In the genomic region with DNA sequence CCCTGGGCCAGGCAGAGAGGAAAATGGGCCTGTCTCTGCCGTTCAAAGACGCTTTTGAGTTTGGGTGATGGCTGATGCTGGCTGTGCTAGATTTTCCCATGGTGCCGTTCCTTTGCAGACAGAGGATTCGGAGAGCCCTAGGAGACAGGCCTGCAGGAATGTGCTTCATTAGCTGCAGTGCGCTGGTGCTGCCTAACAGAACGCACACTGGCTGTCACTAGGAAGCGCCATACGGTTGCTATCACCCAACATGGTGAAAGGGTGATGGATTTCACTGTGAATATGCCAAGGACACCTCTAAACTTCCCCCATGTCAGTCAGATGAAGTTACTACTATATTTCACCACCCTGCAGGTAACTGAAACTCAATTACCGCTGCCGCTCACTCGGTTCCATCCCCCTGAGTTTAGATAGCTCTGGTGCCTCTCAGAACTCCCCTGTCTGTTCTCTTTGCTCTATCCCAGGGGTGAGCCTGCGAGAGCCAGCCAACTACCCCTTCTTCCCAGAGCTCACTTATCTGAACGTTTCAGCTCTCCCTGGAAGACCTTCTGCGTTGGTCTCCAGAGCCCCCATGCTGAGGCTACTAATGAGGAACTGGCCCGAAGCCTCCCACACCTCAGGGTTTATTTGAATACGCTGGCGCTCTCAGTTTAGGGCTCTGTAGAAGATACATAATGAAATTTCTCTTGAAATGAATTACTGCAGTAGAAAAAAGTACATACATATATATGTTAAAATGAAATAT, we compare ENCODE assay signal across 26 cellular contexts. TPM values are rescaled to one million over a fixed set of nuclear protein-coding genes. Genes with fewer than 3 reads are reported as not detected.
A peak's percentile ranks its signal among the peaks of the same experiment; 100 is the strongest.
DNase-seq lines count a peak whose midpoint lies in the region; ATAC-seq and TF ChIP-seq lines count a peak whose summit lies in the region.
"Had no signal": no experiment of that assay in that cellular context is flagged by ENCODE, and none has a peak within 500 bp of the region (broad histone marks: within the 10 kb centered on the region; RNA-seq: fewer than 3 reads in every experiment).

No MANE protein-coding gene starts in this region.

- no peak for TF ChIP-seq CTCF in brain (conservative IDR thresholded peaks at IDR 0.05)
- no peak for TF ChIP-seq CTCF in nephron progenitor cell (IDR thresholded peaks at IDR 0.05)

- H3K27me3 Mint-ChIP-seq in brain: no peaks in the 10 kb centered on the region
- no peaks in the 10 kb centered on the region for H3K27me3 Mint-ChIP-seq in nephron progenitor cell (ENCODE audit: low read depth, poor library complexity)
- H3K27me3 Mint-ChIP-seq: activated naive CD4-positive, alpha-beta T cell treated with anti-CD3 and anti-CD28 coated beads, Interleukin-2, amount 10 ng/mL, durations not matched to agents 7 days and 5 days had no signal

- H3K27ac Mint-ChIP-seq in brain (peak overlapping the region in 3 of 5 experiments; percentile 8 to 72 (median 55)), nephron progenitor cell (peak overlapping the region; percentile 92)
- H3K27ac Mint-ChIP-seq: stimulated activated effector memory CD8-positive, alpha-beta T cell treated with anti-CD3 and anti-CD28 coated beads, Interleukin-12 subunit alpha, Interleukin-12 subunit beta, amount 100 ng/mL, for 72 hours had no signal

- peak; percentile 44 for DNase-seq in Ammon's horn (ENCODE audit: low spot score)
- peak; percentile 69 for DNase-seq in KBM-7
- no peak for DNase-seq in nephron progenitor cell
- no peak for DNase-seq in stimulated activated CD4-positive, alpha-beta T cell treated with anti-CD3 and anti-CD28 coated beads, Interleukin-2, amount 100 ng/mL, for 48 hours
- DNase-seq in GM19240 (ENCODE audit: insufficient read length, low spot score): no peak
- DNase-seq: ACHN; activated CD4-positive, alpha-beta T cell treated with anti-CD3 and anti-CD28 coated beads, Interleukin-2, amount 50 U/mL, for 48 hours; activated CD4-positive, CD25-positive, alpha-beta regulatory T cell; activated naive CD4-positive, alpha-beta T cell treated with anti-CD3 and anti-CD28 coated beads, Interleukin-2, amount 10 ng/mL, durations not matched to agents 7 days and 5 days; amniotic stem cell; DND-41; gastrocnemius medialis; hypothalamus; NCI-H226; Peyer's patch; retina; SIG-M5; stimulated activated CD4-positive, alpha-beta T cell treated with anti-CD3 and anti-CD28 coated beads, Interleukin-4, amount 100 ng/mL, for 1 hour; SW 1271; T1000; upper lobe of right lung had no signal

- in situ Hi-C loops in KBM-7 (cut with MboI; ENCODE audit: low pct_unique_long_range_greater_than_20kb, low sequenced_read_pairs): no loop called here

- peaks cover 15% of the 10 kb centered on the region for H3K4me1 Mint-ChIP-seq in brain
- H3K4me1 Mint-ChIP-seq in nephron progenitor cell: peaks cover 24% of the 10 kb centered on the region
- H3K4me1 Mint-ChIP-seq: activated naive CD4-positive, alpha-beta T cell treated with anti-CD3 and anti-CD28 coated beads, Interleukin-2, amount 10 ng/mL, durations not matched to agents 7 days and 5 days had no signal

- H3K36me3 Mint-ChIP-seq in brain (peaks cover 12% of the 10 kb centered on the region), nephron progenitor cell (ENCODE audit: low read depth) (no peaks in the 10 kb centered on the region)

- ATAC-seq in HG03159 (IDR thresholded peaks at IDR 0.05; ENCODE audit: unreplicated experiment) (no peak), GM19395 (IDR thresholded peaks at IDR 0.05; ENCODE audit: unreplicated experiment) (no peak)
- ATAC-seq: stimulated activated effector memory CD8-positive, alpha-beta T cell treated with anti-CD3 and anti-CD28 coated beads, Interleukin-12 subunit alpha, Interleukin-12 subunit beta, amount 100 ng/mL, for 72 hours had no signal

- no peak overlapping the region for H3K4me3 Mint-ChIP-seq in brain
- no peak overlapping the region for H3K4me3 Mint-ChIP-seq in nephron progenitor cell
- H3K4me3 Mint-ChIP-seq: activated naive CD4-positive, alpha-beta T cell treated with anti-CD3 and anti-CD28 coated beads, Interleukin-2, amount 10 ng/mL, durations not matched to agents 7 days and 5 days; immature natural killer cell; stimulated activated effector memory CD8-positive, alpha-beta T cell treated with anti-CD3 and anti-CD28 coated beads, Interleukin-12 subunit alpha, Interleukin-12 subunit beta, amount 100 ng/mL, for 72 hours had no signal

- H3K9me3 Mint-ChIP-seq in brain: no peaks in the 10 kb centered on the region
- H3K9me3 Mint-ChIP-seq in nephron progenitor cell: no peaks in the 10 kb centered on the region
- H3K9me3 Mint-ChIP-seq: activated naive CD4-positive, alpha-beta T cell treated with anti-CD3 and anti-CD28 coated beads, Interleukin-2, amount 10 ng/mL, durations not matched to agents 7 days and 5 days; immature natural killer cell; stimulated activated effector memory CD8-positive, alpha-beta T cell treated with anti-CD3 and anti-CD28 coated beads, Interleukin-12 subunit alpha, Interleukin-12 subunit beta, amount 100 ng/mL, for 72 hours had no signal

RNA-seq across cellular contexts. Expression of gene TCEANC2, which starts 43.3 kb away (rescaled TPM):
- polyA plus RNA-seq in brain (ENCODE audit: insufficient read depth, low read depth, low replicate concordance): 6.2 TPM

RNA-seq across cellular contexts. Expression of gene TMEM59, which starts 43.7 kb away (rescaled TPM):
- polyA plus RNA-seq in brain (ENCODE audit: insufficient read depth, low read depth, low replicate concordance): 346 TPM

RNA-seq across cellular contexts. Expression of gene CDCP2, which starts 56.1 kb away (rescaled TPM):
- polyA plus RNA-seq in brain (ENCODE audit: insufficient read depth, low read depth, low replicate concordance): not detected
- polyA plus RNA-seq: immature natural killer cell had no signal

Comparison
In these comparisons a context has a peak if more than half of its experiments do, and no peak if none do; other contexts are left out.
1. DNase-seq: peak in Ammon's horn (single experiment) and KBM-7 (single experiment); none in nephron progenitor cell (single experiment), stimulated activated CD4-positive, alpha-beta T cell treated with anti-CD3 and anti-CD28 coated beads, Interleukin-2, amount 100 ng/mL, for 48 hours (0 of 2) and GM19240 (single experiment).